In the genomic region with DNA sequence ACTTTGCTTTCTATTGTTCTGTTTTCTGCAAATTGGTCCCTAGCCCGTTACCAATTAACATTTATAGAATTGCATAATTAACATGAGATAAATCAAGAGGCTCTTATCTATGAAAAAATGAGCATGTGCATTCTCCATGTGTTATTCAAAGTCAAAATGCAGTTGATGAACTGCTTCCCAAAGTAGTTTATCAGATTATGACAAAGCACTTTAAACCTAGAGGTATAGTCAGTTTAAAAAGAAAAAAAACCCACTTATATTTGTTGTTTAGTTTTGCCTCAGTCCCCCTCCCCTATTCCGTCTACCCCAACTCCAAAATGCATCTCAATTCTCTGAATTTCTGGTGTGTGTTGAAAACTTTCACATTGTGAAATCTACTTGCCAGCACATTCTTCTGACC, we compare ENCODE assay signal across 21 cellular contexts.
"Had no signal": no experiment of that assay in that cellular context is flagged by ENCODE, and none has a peak within 500 bp of the region (broad histone marks: within the 10 kb centered on the region; RNA-seq: fewer than 3 reads in every experiment).

No MANE protein-coding gene starts in this region.

- H3K36me3 ChIP-seq: neural progenitor cell, ovary, thoracic aorta, vagina had no signal

- H3K27me3 Mint-ChIP-seq: activated B cell treated with CpG ODN at 0.5 μM for 24 hours; activated CD4-positive, alpha-beta memory T cell treated with anti-CD3 and anti-CD28 coated beads for 36 hours; memory B cell; type B pancreatic cell had no signal

- H3K27ac ChIP-seq: foreskin keratinocyte, neural progenitor cell, ovary, psoas muscle, thoracic aorta, vagina had no signal

- H3K9ac ChIP-seq: neural progenitor cell had no signal

- H3K27me3 ChIP-seq: body of pancreas, foreskin keratinocyte, neural progenitor cell, ovary, vagina had no signal

- H3K27ac Mint-ChIP-seq: activated B cell treated with CpG ODN at 0.5 μM for 24 hours; activated CD4-positive, alpha-beta memory T cell treated with anti-CD3 and anti-CD28 coated beads for 36 hours; memory B cell; type B pancreatic cell had no signal

- DNase-seq: activated B cell treated with CpG ODN at 0.5 μM for 24 hours; activated CD4-positive, alpha-beta memory T cell treated with anti-CD3 and anti-CD28 coated beads for 36 hours; activated CD4-positive, alpha-beta T cell treated with anti-CD3 and anti-CD28 coated beads for 4 hours; activated naive CD4-positive, alpha-beta T cell treated with Interleukin-2 at 50 U/mL for 16 hours; activated T-cell treated with anti-CD3 and anti-CD28 coated beads, Interleukin-2, amount 50 U/mL, for 48 hours; body of pancreas; effector CD8-positive, alpha-beta T cell; erythroblast; foreskin keratinocyte; naive B cell; ovary; psoas muscle; right cardiac atrium; stimulated activated CD4-positive, alpha-beta T cell treated with anti-CD3 and anti-CD28 coated beads, Interleukin-4, amount 100 ng/mL, for 24 hours; stimulated activated naive CD4-positive, alpha-beta T cell treated with Interleukin-2 at 50 U/mL for 16 hours; T1000 had no signal

- H3K4me3 Mint-ChIP-seq: activated B cell treated with CpG ODN at 0.5 μM for 24 hours; activated CD4-positive, alpha-beta memory T cell treated with anti-CD3 and anti-CD28 coated beads for 36 hours; memory B cell; naive B cell; neural progenitor cell; type B pancreatic cell had no signal

- H3K36me3 Mint-ChIP-seq: activated CD4-positive, alpha-beta memory T cell treated with anti-CD3 and anti-CD28 coated beads for 36 hours; naive B cell; neural progenitor cell; type B pancreatic cell had no signal

- H3K4me3 ChIP-seq: body of pancreas, neural progenitor cell, ovary, psoas muscle, thoracic aorta, vagina had no signal

- H3K4me1 Mint-ChIP-seq: memory B cell had no signal

- ATAC-seq: body of pancreas, foreskin keratinocyte, psoas muscle, right cardiac atrium had no signal

- H3K9me3 ChIP-seq: body of pancreas, ovary, psoas muscle, thoracic aorta, vagina had no signal

- H3K9me3 Mint-ChIP-seq: activated B cell treated with CpG ODN at 0.5 μM for 24 hours; activated CD4-positive, alpha-beta memory T cell treated with anti-CD3 and anti-CD28 coated beads for 36 hours; memory B cell; type B pancreatic cell had no signal

- H3K4me1 ChIP-seq: foreskin keratinocyte, psoas muscle, vagina had no signal
